In the genomic region with DNA sequence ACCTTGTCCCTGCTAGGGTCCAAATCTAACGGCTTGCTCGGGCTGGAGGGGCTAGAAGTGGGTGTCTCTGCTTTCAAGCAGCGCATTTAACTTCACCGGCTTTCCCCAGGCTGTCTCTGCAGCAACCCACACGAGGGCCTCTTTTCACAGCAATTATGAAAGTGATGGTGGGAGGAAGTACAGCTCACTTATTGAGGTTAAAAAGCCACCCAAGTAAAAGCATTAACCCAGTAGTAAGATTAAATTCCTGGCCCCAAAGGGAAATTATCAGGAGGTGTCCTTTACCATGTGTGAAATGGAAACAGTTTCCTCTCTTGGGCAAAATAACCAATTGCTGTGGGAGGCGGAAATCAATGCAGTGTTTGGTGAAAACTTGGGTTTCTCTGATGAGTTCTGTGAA, we compare ENCODE assay signal across 12 cellular contexts. TPM values are rescaled to one million over a fixed set of nuclear protein-coding genes. Genes with fewer than 3 reads are reported as not detected.
DNase-seq lines count a peak whose midpoint lies in the region; ATAC-seq and TF ChIP-seq lines count a peak whose summit lies in the region.
"Had no signal": no experiment of that assay in that cellular context is flagged by ENCODE, and none has a peak within 500 bp of the region (broad histone marks: within the 10 kb centered on the region; RNA-seq: fewer than 3 reads in every experiment).

No MANE protein-coding gene starts in this region.

- H3K27ac Mint-ChIP-seq in activated naive CD8-positive, alpha-beta T cell treated with anti-CD3 and anti-CD28 coated beads, Interleukin-2, amount 50 U/mL, for 24 hours, result peak overlapping the region; percentile 39

- H3K4me1 ChIP-seq in Karpas-422 (ENCODE audit: low read length) (peaks cover 5% of the 10 kb centered on the region), ascending aorta (peaks cover 5 to 6% of the 10 kb centered on the region in 2 donors)

- ATAC-seq in activated naive CD8-positive, alpha-beta T cell treated with anti-CD3 and anti-CD28 coated beads, Interleukin-2, amount 50 U/mL, for 24 hours, result peak; percentile 92
- ATAC-seq in left cardiac atrium, result no peak
- ATAC-seq: esophagus mucosa, HCT116 had no signal

- peak overlapping the region; percentile 59 for H2AFZ ChIP-seq in Karpas-422 (ENCODE audit: low read length)

- H3K9me2 ChIP-seq in Karpas-422 (replicated peaks; ENCODE audit: insufficient read depth, low read length), result no peaks in the 10 kb centered on the region

- no peaks in the 10 kb centered on the region for H3K9me3 ChIP-seq in Karpas-422 (ENCODE audit: low read length)
- H3K9me3 ChIP-seq in ascending aorta, result no peaks in the 10 kb centered on the region

- H3K4me3 ChIP-seq in Karpas-422 (ENCODE audit: low read length) (no peak overlapping the region), ascending aorta (no peak overlapping the region)

- no peak overlapping the region for H3K9ac ChIP-seq in Karpas-422 (ENCODE audit: low read length)

- no peaks in the 10 kb centered on the region for H3K36me3 ChIP-seq in Karpas-422 (ENCODE audit: insufficient read depth, low read length)
- H3K36me3 ChIP-seq in ascending aorta, result no peaks in the 10 kb centered on the region

- H3K9me3 Mint-ChIP-seq in activated naive CD8-positive, alpha-beta T cell treated with anti-CD3 and anti-CD28 coated beads, Interleukin-2, amount 50 U/mL, for 24 hours, result no peaks in the 10 kb centered on the region

- no peak for TF ChIP-seq CTCF in ascending aorta (IDR thresholded peaks at IDR 0.05)

- H3K4me1 Mint-ChIP-seq in activated naive CD8-positive, alpha-beta T cell treated with anti-CD3 and anti-CD28 coated beads, Interleukin-2, amount 50 U/mL, for 24 hours, result peaks cover 40% of the 10 kb centered on the region

- peak; percentile 52 for DNase-seq in NK-92 treated with Interleukin-12 subunit alpha and Interleukin-12 subunit beta, amount 100 ng/mL, for 24 hours (lab: John Stamatoyannopoulos, UW)
- DNase-seq in NK-92 (lab: John Stamatoyannopoulos, UW; ENCODE audit: unreplicated experiment) (no peak), Karpas-422 (no peak), NCI-H2227 treated with DMSO at 0.1 percent for 48 hours (lab: John Stamatoyannopoulos, UW) (no peak), ascending aorta (ENCODE audit: low spot score in 2 of 2) (no peak), left cardiac atrium (no peak)
- DNase-seq in activated naive CD8-positive, alpha-beta T cell treated with anti-CD3 and anti-CD28 coated beads, Interleukin-2, amount 50 U/mL, for 24 hours, result peak; percentile 48
- peak; percentile 59 for DNase-seq in stimulated activated CD8-positive, alpha-beta memory T cell treated with anti-CD3 and anti-CD28 coated beads, Interleukin-4, amount 100 ng/mL, for 48 hours

- H3K36me3 Mint-ChIP-seq in activated naive CD8-positive, alpha-beta T cell treated with anti-CD3 and anti-CD28 coated beads, Interleukin-2, amount 50 U/mL, for 24 hours (ENCODE audit: low read depth), result no peaks in the 10 kb centered on the region

- H3K27me3 ChIP-seq in Karpas-422 (ENCODE audit: low read length) (no peaks in the 10 kb centered on the region), ascending aorta (no peaks in the 10 kb centered on the region)

- no peak overlapping the region for H3K27ac ChIP-seq in Karpas-422 (ENCODE audit: low read length)
- H3K27ac ChIP-seq in ascending aorta, result no peak overlapping the region
- H3K27ac ChIP-seq: 22Rv1 had no signal

- H3K4me2 ChIP-seq in Karpas-422 (ENCODE audit: low read depth, low read length, poor library complexity, severe bottlenecking), result no peak overlapping the region

- no peaks in the 10 kb centered on the region for H3K79me2 ChIP-seq in Karpas-422 (ENCODE audit: low read length)

- H3K27me3 Mint-ChIP-seq in activated naive CD8-positive, alpha-beta T cell treated with anti-CD3 and anti-CD28 coated beads, Interleukin-2, amount 50 U/mL, for 24 hours, result no peaks in the 10 kb centered on the region

- H3K4me3 Mint-ChIP-seq in activated naive CD8-positive, alpha-beta T cell treated with anti-CD3 and anti-CD28 coated beads, Interleukin-2, amount 50 U/mL, for 24 hours, result peak overlapping the region; percentile 47

- H4K20me1 ChIP-seq in Karpas-422 (ENCODE audit: insufficient read depth, low read depth, low read length), result no peaks in the 10 kb centered on the region

- intact Hi-C loops in ascending aorta (cut with DNase I) (no loop called here), left cardiac atrium (cut with DNase I) (no loop called here)

RNA-seq across cellular contexts. Expression of a gene that starts 41.1 kb away (rescaled TPM):
- 29.9 and 41.7 TPM in 2 replicates for total RNA-seq in Karpas-422 (2014; rRNA removed; shearing (Covaris generic); ENCODE audit: low replicate concordance)
- total RNA-seq in ascending aorta (58.0 TPM), left cardiac atrium (100 to 1,000 TPM; 115 to 131 TPM)

RNA-seq across cellular contexts. Expression of a gene that starts 45.5 kb away (rescaled TPM):
- 0.34 and 0.79 TPM in 2 replicates for total RNA-seq in Karpas-422 (2014; rRNA removed; shearing (Covaris generic); ENCODE audit: low replicate concordance)
- 0.21 TPM for total RNA-seq in ascending aorta
- 1 to 10 TPM; 3.6 to 3.7 TPM for total RNA-seq in left cardiac atrium

RNA-seq across cellular contexts. Expression of a gene that starts 57.2 kb away (rescaled TPM):
- total RNA-seq in Karpas-422 (2014; rRNA removed; shearing (Covaris generic); ENCODE audit: low replicate concordance), result 0.40 TPM in 1 of 2 replicates, not detected in the other
- total RNA-seq in ascending aorta (not detected), left cardiac atrium (not detected)
- total RNA-seq: esophagus mucosa, pulmonary artery endothelial cell had no signal

Comparison
In these comparisons a context has a peak if more than half of its experiments do, and no peak if none do; other contexts are left out.
1. DNase-seq: peak in NK-92 treated with Interleukin-12 subunit alpha and Interleukin-12 subunit beta, amount 100 ng/mL, for 24 hours (single experiment), activated naive CD8-positive, alpha-beta T cell treated with anti-CD3 and anti-CD28 coated beads, Interleukin-2, amount 50 U/mL, for 24 hours (single experiment) and stimulated activated CD8-positive, alpha-beta memory T cell treated with anti-CD3 and anti-CD28 coated beads, Interleukin-4, amount 100 ng/mL, for 48 hours (single experiment); none in NK-92 (single experiment), Karpas-422 (single experiment), NCI-H2227 treated with DMSO at 0.1 percent for 48 hours (single experiment), ascending aorta (0 of 2) and left cardiac atrium (single experiment).